In the genomic region with DNA sequence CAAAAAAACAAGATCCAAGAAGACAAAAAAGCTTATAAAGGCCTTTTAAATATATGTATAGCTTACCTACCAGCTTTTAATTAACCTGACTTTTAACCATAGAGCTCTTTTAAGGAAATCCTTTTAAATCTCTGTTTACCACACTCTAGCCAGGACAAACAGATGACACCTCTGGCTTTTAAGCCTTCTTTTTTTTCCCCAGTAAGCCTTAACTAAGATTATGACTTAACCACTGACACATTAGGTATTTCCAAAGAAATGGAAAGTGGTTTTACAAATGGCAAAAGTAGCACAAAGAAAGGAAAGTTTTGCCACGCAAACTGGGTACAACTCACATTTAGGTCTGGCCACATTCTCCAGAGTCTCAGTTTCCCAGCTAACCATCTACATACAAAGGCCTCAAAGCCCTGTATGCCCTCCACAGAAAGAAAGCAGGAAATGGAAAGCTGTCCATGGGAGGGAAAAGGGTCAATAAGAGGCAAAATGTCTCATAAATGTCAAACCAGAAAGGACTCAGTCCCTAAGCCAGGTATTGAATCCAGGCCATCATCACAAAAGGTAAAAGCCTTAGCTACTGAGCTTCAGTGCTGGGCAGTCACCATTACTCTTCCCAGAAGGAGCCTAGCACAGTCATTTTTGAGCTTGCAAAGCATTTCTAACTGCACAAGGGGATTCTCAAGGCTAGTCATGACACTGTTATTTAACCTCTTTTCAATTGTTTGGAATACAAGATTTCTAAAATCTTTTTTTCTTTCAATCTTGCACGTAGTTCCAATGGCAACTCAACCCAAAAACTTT, we compare ENCODE assay signal across 1 cellular context.
TF ChIP-seq lines count a peak whose summit lies in the region.

No MANE protein-coding gene starts in this region.

TF ChIP-seq in GM12878, 131 proteins besides CTCF, POLR2A, EP300 and RAD21:
- TF ChIP-seq SIN3A (IDR thresholded peaks at IDR 0.05; ENCODE audit: low read depth, low read length) (no peak), KAT2A (conservative IDR thresholded peaks at IDR 0.05; ENCODE audit: control insufficient read depth, low read depth, low read length) (no peak), NFIC (IDR thresholded peaks at IDR 0.05; ENCODE audit: low read depth, low read length) (no peak)
